ENCODE assay signal across 9 cellular contexts in the genomic region with DNA sequence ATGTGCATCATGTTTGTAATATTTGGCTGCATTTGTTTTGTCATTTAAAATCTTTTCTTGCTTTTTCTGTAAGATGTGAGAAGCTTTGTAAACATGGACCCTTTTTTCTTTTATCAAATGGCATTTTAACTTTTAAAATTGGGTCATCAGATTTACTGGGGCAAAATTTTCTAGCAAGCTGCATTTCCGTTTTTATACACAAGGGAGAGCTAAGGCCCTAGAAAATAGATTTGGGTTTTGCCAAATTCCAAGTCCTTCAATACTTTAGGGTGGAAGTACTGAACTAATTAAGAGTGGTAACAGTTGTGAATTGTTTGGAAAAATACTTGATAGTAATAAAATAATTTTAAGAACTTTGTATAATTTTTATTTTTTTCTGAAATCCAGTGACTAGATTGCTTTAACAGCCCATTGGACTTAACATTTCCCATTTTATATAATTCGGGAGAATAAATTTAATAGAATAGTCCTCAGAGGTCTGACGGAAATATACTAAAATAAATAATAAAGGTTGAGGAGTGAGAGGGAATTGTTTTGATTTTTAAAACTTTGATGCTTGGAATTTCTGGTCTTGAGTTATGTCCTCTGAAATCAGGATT.
DNase-seq lines count a peak whose midpoint lies in the region; ATAC-seq, FAIRE-seq and TF ChIP-seq lines count a peak whose summit lies in the region.
"Had no signal": no experiment of that assay in that cellular context is flagged by ENCODE, and none has a peak within 500 bp of the region (broad histone marks: within the 10 kb centered on the region; RNA-seq: fewer than 3 reads in every experiment).

No MANE protein-coding gene starts in this region.

- H3K36me3 ChIP-seq in OCI-LY1 (ENCODE audit: insufficient read depth, low read length) (peaks cover 41% of the 10 kb centered on the region), esophagus muscularis mucosa (peaks cover 0 to 25% (median 8%) of the 10 kb centered on the region in 4 donors)

- WGBS in A549 (ENCODE audit: missing lambda C conversion rate): 58% methylated on average over 3 of the region's 3 CpGs
- 46% methylated on average over 3 of the region's 3 CpGs for WGBS in esophagus muscularis mucosa

- H3K79me2 ChIP-seq in OCI-LY1 (ENCODE audit: insufficient read depth, low read length): no peaks in the 10 kb centered on the region

- intact Hi-C loops in esophagus muscularis mucosa (cut with DNase I): loop anchor here (5.0 kb wide), 1 partner anchor 50 kb away; no protein-coding TSS in a partner anchor
- intact Hi-C loops in activated CD4-positive, alpha-beta T cell treated with anti-CD3 and anti-CD28 coated beads, Interleukin-2, amount 10 ng/mL, durations not matched to agents 24 days and 14 days (cut with micrococcal nuclease): loop anchor here (1.0 to 5.0 kb wide), 2 partner anchors 47 to 220 kb away; no protein-coding TSS in a partner anchor

- TF ChIP-seq CTCF in A549 (IDR thresholded peaks at IDR 0.05): peak; percentile 78
- peak; percentile 70 for TF ChIP-seq CTCF in OCI-LY1 (IDR thresholded peaks at IDR 0.05; ENCODE audit: low read length)
- TF ChIP-seq CTCF in esophagus muscularis mucosa (IDR thresholded peaks at IDR 0.05): peak; percentile 80 to 88 (median 80)
- peak; percentile 86 for TF ChIP-seq CTCF in progenitor cell of endocrine pancreas (IDR thresholded peaks at IDR 0.05; ENCODE audit: unreplicated experiment)

- H4K20me1 ChIP-seq in OCI-LY1 (ENCODE audit: insufficient read depth, low read length): no peaks in the 10 kb centered on the region

- FAIRE-seq in A549 (lab: Jason Lieb, UNC) (peak; percentile 59), GM12891 (lab: Jason Lieb, UNC) (peak; percentile 28)

- H3K4me1 ChIP-seq in A549 (no peaks in the 10 kb centered on the region), OCI-LY1 (ENCODE audit: insufficient read depth, low read length, severe bottlenecking) (no peaks in the 10 kb centered on the region), esophagus muscularis mucosa (peaks cover 34 to 67% (median 52%) of the 10 kb centered on the region in 4 donors)

- H3K9me3 Mint-ChIP-seq in progenitor cell of endocrine pancreas (ENCODE audit: low read depth): no peaks in the 10 kb centered on the region
- H3K9me3 Mint-ChIP-seq in activated CD4-positive, alpha-beta T cell treated with anti-CD3 and anti-CD28 coated beads, Interleukin-2, amount 10 ng/mL, durations not matched to agents 24 days and 14 days: no peaks in the 10 kb centered on the region
- H3K9me3 Mint-ChIP-seq: dendritic cell treated with granulocyte-macrophage colony-stimulating factor and Interleukin-4, amounts not matched to agents 40 ng/mL and 50 ng/mL, for 4 days had no signal

- H3K27me3 Mint-ChIP-seq in progenitor cell of endocrine pancreas: no peaks in the 10 kb centered on the region
- H3K27me3 Mint-ChIP-seq in activated CD4-positive, alpha-beta T cell treated with anti-CD3 and anti-CD28 coated beads, Interleukin-2, amount 10 ng/mL, durations not matched to agents 24 days and 14 days: no peaks in the 10 kb centered on the region
- H3K27me3 Mint-ChIP-seq: dendritic cell treated with granulocyte-macrophage colony-stimulating factor and Interleukin-4, amounts not matched to agents 40 ng/mL and 50 ng/mL, for 4 days had no signal

- H3K36me3 Mint-ChIP-seq in progenitor cell of endocrine pancreas (ENCODE audit: insufficient read depth): peaks cover 3% of the 10 kb centered on the region
- peaks cover 33% of the 10 kb centered on the region for H3K36me3 Mint-ChIP-seq in activated CD4-positive, alpha-beta T cell treated with anti-CD3 and anti-CD28 coated beads, Interleukin-2, amount 10 ng/mL, durations not matched to agents 24 days and 14 days (ENCODE audit: low read depth)

- H3K27ac ChIP-seq in A549: no peak overlapping the region
- H3K27ac ChIP-seq in OCI-LY1 (ENCODE audit: low read depth, low read length, poor library complexity, severe bottlenecking): no peak overlapping the region
- no peak overlapping the region for H3K27ac ChIP-seq in esophagus muscularis mucosa (replicated peaks in 1 of 4)

- H3K9me2 ChIP-seq in OCI-LY1 (ENCODE audit: low read depth, low read length): no peaks in the 10 kb centered on the region

- POLR2A ChIA-PET in A549 (lab: Yijun Ruan, JAX): no interaction called here

- no peak for TF ChIP-seq POLR2A in A549 (IDR thresholded peaks at IDR 0.05; ENCODE audit: low read length)
- no peak for TF ChIP-seq POLR2A in GM12891 (IDR thresholded peaks at IDR 0.05; ENCODE audit: low read depth, low read length)
- TF ChIP-seq POLR2A in esophagus muscularis mucosa (IDR thresholded peaks at IDR 0.05; ENCODE audit: low read depth): no peak

- peak; percentile 77 to 87 for TF ChIP-seq RAD21 in A549 (conservative IDR thresholded peaks at IDR 0.05 in 1 of 2, IDR thresholded peaks at IDR 0.05 in 1 of 2)

- H3K4me3 ChIP-seq in A549 (no peak overlapping the region), OCI-LY1 (ENCODE audit: low read depth, low read length, poor library complexity, severe bottlenecking) (no peak overlapping the region), esophagus muscularis mucosa (no peak overlapping the region)

- H3K27me3 ChIP-seq in OCI-LY1 (ENCODE audit: insufficient read depth, low read length) (no peaks in the 10 kb centered on the region), esophagus muscularis mucosa (no peaks in the 10 kb centered on the region)

- peak; percentile 27 to 34 for DNase-seq in A549 (ENCODE audit: low read depth in 1 of 2, low spot score in 1 of 2)
- no peak for DNase-seq in GM12891 (ENCODE audit: insufficient read length, low spot score)
- no peak for DNase-seq in esophagus muscularis mucosa (ENCODE audit: extremely low spot score)
- no peak for DNase-seq in progenitor cell of endocrine pancreas (ENCODE audit: low spot score, unreplicated experiment)
- DNase-seq in activated CD4-positive, alpha-beta T cell treated with anti-CD3 and anti-CD28 coated beads, Interleukin-2, amount 10 ng/mL, durations not matched to agents 24 days and 14 days: no peak

- H3K27ac Mint-ChIP-seq in progenitor cell of endocrine pancreas: no peak overlapping the region
- no peak overlapping the region for H3K27ac Mint-ChIP-seq in activated CD4-positive, alpha-beta T cell treated with anti-CD3 and anti-CD28 coated beads, Interleukin-2, amount 10 ng/mL, durations not matched to agents 24 days and 14 days
- H3K27ac Mint-ChIP-seq: dendritic cell treated with granulocyte-macrophage colony-stimulating factor and Interleukin-4, amounts not matched to agents 40 ng/mL and 50 ng/mL, for 4 days had no signal

- no peak overlapping the region for H3K9ac ChIP-seq in OCI-LY1 (ENCODE audit: low read length)

- H3K4me2 ChIP-seq in A549 (no peak overlapping the region), OCI-LY1 (ENCODE audit: low read length) (no peak overlapping the region)

- CTCF ChIA-PET in A549 (lab: Yijun Ruan, JAX): interaction anchor here (0.6 to 4.8 kb wide), 25 partner anchors 9 to 737 kb away, joined by 3 to 28 read pairs (median 5); a partner anchor contains a TSS

- H2AFZ ChIP-seq in OCI-LY1 (ENCODE audit: low read length): no peak overlapping the region

- no peak overlapping the region for H3K4me3 Mint-ChIP-seq in progenitor cell of endocrine pancreas (ENCODE audit: low read depth)
- H3K4me3 Mint-ChIP-seq in activated CD4-positive, alpha-beta T cell treated with anti-CD3 and anti-CD28 coated beads, Interleukin-2, amount 10 ng/mL, durations not matched to agents 24 days and 14 days: no peak overlapping the region
- H3K4me3 Mint-ChIP-seq: dendritic cell treated with granulocyte-macrophage colony-stimulating factor and Interleukin-4, amounts not matched to agents 40 ng/mL and 50 ng/mL, for 4 days had no signal

- TF ChIP-seq EP300 in A549 (IDR thresholded peaks at IDR 0.05): no peak
- no peak for TF ChIP-seq EP300 in esophagus muscularis mucosa (IDR thresholded peaks at IDR 0.05)

- ATAC-seq in A549 (0 out of 6 replicates have a peak, but pooled peaks of 1 of the 2 experiments have one; percentile 43), HG03469 (IDR thresholded peaks at IDR 0.05; ENCODE audit: unreplicated experiment) (no peak), HG03442 (IDR thresholded peaks at IDR 0.05; ENCODE audit: unreplicated experiment) (no peak)

- H3K4me1 Mint-ChIP-seq in progenitor cell of endocrine pancreas (ENCODE audit: low read depth): no peaks in the 10 kb centered on the region
- H3K4me1 Mint-ChIP-seq in activated CD4-positive, alpha-beta T cell treated with anti-CD3 and anti-CD28 coated beads, Interleukin-2, amount 10 ng/mL, durations not matched to agents 24 days and 14 days: peaks cover 4% of the 10 kb centered on the region

- H3F3A ChIP-seq in OCI-LY1 (ENCODE audit: insufficient read depth, low read length): no peaks in the 10 kb centered on the region

- H3K9me3 ChIP-seq in A549: no peaks in the 10 kb centered on the region
- no peaks in the 10 kb centered on the region for H3K9me3 ChIP-seq in OCI-LY1 (ENCODE audit: low read length)
- H3K9me3 ChIP-seq in esophagus muscularis mucosa: no peaks in the 10 kb centered on the region

TF ChIP-seq in A549, 52 proteins besides CTCF, POLR2A, EP300 and RAD21:
- TF ChIP-seq CBX8 (IDR thresholded peaks at IDR 0.05) (no peak), ZFP36 (IDR thresholded peaks at IDR 0.05; ENCODE audit: borderline replicate concordance, partially characterized antibody) (no peak), ZNF302 (CRISPR knock-in tag; IDR thresholded peaks at IDR 0.05) (no peak), HOXB5 (CRISPR knock-in tag; IDR thresholded peaks at IDR 0.05) (no peak), PHF8 (IDR thresholded peaks at IDR 0.05; ENCODE audit: borderline replicate concordance, low read depth) (no peak), SMC3 (IDR thresholded peaks at IDR 0.05) (peak; percentile 78), FOSB (CRISPR knock-in tag; IDR thresholded peaks at IDR 0.05) (no peak)
- TF ChIP-seq, protein P1, sequence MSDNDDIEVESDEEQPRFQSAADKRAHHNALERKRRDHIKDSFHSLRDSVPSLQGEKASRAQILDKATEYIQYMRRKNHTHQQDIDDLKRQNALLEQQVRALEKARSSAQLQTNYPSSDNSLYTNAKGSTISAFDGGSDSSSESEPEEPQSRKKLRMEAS (IDR thresholded peaks at IDR 0.05): no peak

TF ChIP-seq in GM12891, 5 proteins besides CTCF, POLR2A, EP300 and RAD21:
- TF ChIP-seq POU2F2 (IDR thresholded peaks at IDR 0.05; ENCODE audit: low read depth, low read length): no peak
- no peak for TF ChIP-seq SPI1 (IDR thresholded peaks at IDR 0.05; ENCODE audit: low read depth, low read length)
- TF ChIP-seq PAX5 (IDR thresholded peaks at IDR 0.05; ENCODE audit: insufficient read depth, low read length, severe bottlenecking): no peak

Comparison
In these comparisons a context has a peak if more than half of its experiments do, and no peak if none do; other contexts are left out.
1. DNase-seq: peak in A549 (2 of 2); none in GM12891 (single experiment), esophagus muscularis mucosa (single experiment), progenitor cell of endocrine pancreas (single experiment) and activated CD4-positive, alpha-beta T cell treated with anti-CD3 and anti-CD28 coated beads, Interleukin-2, amount 10 ng/mL, durations not matched to agents 24 days and 14 days (single experiment).
2. Peak in every context shown above with its lines, with median percentiles within 50 percentile points of each other: CTCF ChIP-seq.